8 cellular contexts compared by ENCODE assay signal in genomic region chr16:78100162-78100467, GRCh38. TPM values are rescaled to one million over a fixed set of nuclear protein-coding genes. Genes with fewer than 3 reads are reported as not detected.
DNase-seq lines count a peak whose midpoint lies in the region; ATAC-seq and TF ChIP-seq lines count a peak whose summit lies in the region.

No MANE protein-coding gene starts in this region.

- TF ChIP-seq CTCF in right atrium auricular region (IDR thresholded peaks at IDR 0.05) (no peak), vagina (IDR thresholded peaks at IDR 0.05) (no peak)

- H3K36me3 Mint-ChIP-seq in memory B cell: no peaks in the 10 kb centered on the region

- H3K4me1 Mint-ChIP-seq in memory B cell: peaks cover 10% of the 10 kb centered on the region

- ATAC-seq in Right ventricle myocardium inferior (no peak), memory B cell (ENCODE audit: low read depth) (no peak), GM21825 (IDR thresholded peaks at IDR 0.05; ENCODE audit: unreplicated experiment) (no peak)

- H3K9me3 ChIP-seq in right atrium auricular region: no peaks in the 10 kb centered on the region
- H3K9me3 ChIP-seq in adipocyte (ENCODE audit: control insufficient read depth, low read length): no peaks in the 10 kb centered on the region
- no peaks in the 10 kb centered on the region for H3K9me3 ChIP-seq in vagina

- H3K4me3 Mint-ChIP-seq in memory B cell: peak overlapping the region; percentile 95

- H3K4me1 ChIP-seq in right atrium auricular region: peaks cover 0 to 11% of the 10 kb centered on the region in 2 donors
- H3K4me1 ChIP-seq in adipocyte (ENCODE audit: control insufficient read depth, insufficient read depth, low read length): peaks cover 4% of the 10 kb centered on the region
- peaks cover 33% of the 10 kb centered on the region for H3K4me1 ChIP-seq in vagina

- H3K27me3 ChIP-seq in right atrium auricular region (no peaks in the 10 kb centered on the region), adipocyte (replicated peaks; ENCODE audit: control insufficient read depth, insufficient read depth, low read length) (no peaks in the 10 kb centered on the region), vagina (no peaks in the 10 kb centered on the region)

- intact Hi-C loops in Right ventricle myocardium inferior (cut with DNase I): no loop called here
- intact Hi-C loops in vagina (cut with DNase I): no loop called here

- TF ChIP-seq POLR2A in vagina (IDR thresholded peaks at IDR 0.05): no peak

- no peaks in the 10 kb centered on the region for H3K9me3 Mint-ChIP-seq in memory B cell

- peak overlapping the region; percentile 94 for H3K9ac ChIP-seq in adipocyte (ENCODE audit: low read length)

- peak overlapping the region; percentile 92 to 97 for H3K4me3 ChIP-seq in right atrium auricular region
- peak overlapping the region; percentile 98 for H3K4me3 ChIP-seq in adipocyte (ENCODE audit: low read length)
- peak overlapping the region; percentile 73 to 93 for H3K4me3 ChIP-seq in vagina

- DNase-seq in right atrium auricular region (ENCODE audit: low spot score) (no peak), Right ventricle myocardium inferior (ENCODE audit: missing footprints) (no peak), adipocyte (ENCODE audit: low read depth) (no peak), memory B cell (ENCODE audit: low spot score in 2 of 2) (no peak), vagina (ENCODE audit: extremely low spot score in 2 of 2) (no peak), dermis blood vessel endothelial cell (no peak)
- DNase-seq in activated CD8-positive, alpha-beta memory T cell treated with anti-CD3 and anti-CD28 coated beads, Interleukin-2, amount 50 U/mL, for 48 hours: no peak

- peaks cover 2% of the 10 kb centered on the region for H3K27me3 Mint-ChIP-seq in memory B cell

- H3K27ac ChIP-seq in right atrium auricular region: peak overlapping the region; percentile 92 to 94
- peak overlapping the region; percentile 93 for H3K27ac ChIP-seq in vagina

- H3K27ac Mint-ChIP-seq in memory B cell: peak overlapping the region; percentile 92

- H3K36me3 ChIP-seq in right atrium auricular region (no peaks in the 10 kb centered on the region), adipocyte (ENCODE audit: control insufficient read depth, insufficient read depth, low read length, severe bottlenecking) (no peaks in the 10 kb centered on the region), vagina (no peaks in the 10 kb centered on the region)

RNA-seq across cellular contexts. Expression of gene WWOX, which starts 0.7 kb away (rescaled TPM):
- total RNA-seq in right atrium auricular region (10 to 100 TPM; 14.8 to 20.8 TPM), Right ventricle myocardium inferior (13.1 TPM), vagina (33.1 TPM), dermis blood vessel endothelial cell (14.5 and 16.5 TPM in 2 replicates)
